Comparison of ENCODE assay signal across 8 cellular contexts in genomic region chr11:64233913-64234839, GRCh38. TPM values are rescaled to one million over a fixed set of nuclear protein-coding genes. Genes with fewer than 3 reads are reported as not detected.
A peak's percentile ranks its signal among the peaks of the same experiment; 100 is the strongest.
DNase-seq lines count a peak whose midpoint lies in the region; ATAC-seq and TF ChIP-seq lines count a peak whose summit lies in the region.

Gene VEGFB (plus strand): TSS chr11:64234584. CDS start chr11:64234834, 250 bp downstream.

- H3K4me3 Mint-ChIP-seq in CD14-positive monocyte (peak within 1 kb of the TSS; percentile 77 to 85), endodermal cell (peak within 1 kb of the TSS; percentile 68)
- peak within 1 kb of the TSS; percentile 94 for H3K4me3 Mint-ChIP-seq in stimulated activated memory B cell treated with anti-CD40 and anti-IgM and Interleukin-4, amounts not matched to agents 10 μg/mL and 1 μg/mL and 100 μg/mL, for 72 hours

- no peaks in the 10 kb centered on the region for H3K79me2 ChIP-seq in mesendoderm (ENCODE audit: control insufficient read depth, insufficient read depth, low read length)

- H3K27ac ChIP-seq in endodermal cell (ENCODE audit: low read depth, low read length) (no peak within 1 kb of the TSS), mesendoderm (ENCODE audit: low read depth, low read length) (no peak within 1 kb of the TSS)

- H2BK15ac ChIP-seq in mesendoderm (replicated peaks; ENCODE audit: low read depth): no peak within 1 kb of the TSS

- 3 to 12% methylated on average over 8 to 89 of the region's 107 CpGs for WGBS in endodermal cell (ENCODE audit: insufficient coverage in 1 of 2, insufficient read length in 1 of 2), 2 experiments
- WGBS in mesendoderm (ENCODE audit: extremely low coverage, insufficient coverage, low lambda C conversion rate): no CpG with 5 or more reads among the region's 107 CpGs

- peak within 1 kb of the TSS; percentile 81 for H3K18ac ChIP-seq in mesendoderm (ENCODE audit: low read length)

- H2BK5ac ChIP-seq in mesendoderm (ENCODE audit: low read length): no peak within 1 kb of the TSS

- H3K27me3 ChIP-seq in endodermal cell (ENCODE audit: control insufficient read depth, insufficient read depth, low read length, poor library complexity, severe bottlenecking) (no peaks in the 10 kb centered on the region), mesendoderm (ENCODE audit: insufficient read depth, low read length, poor library complexity) (no peaks in the 10 kb centered on the region)

- H3K4me1 Mint-ChIP-seq in CD14-positive monocyte: peaks cover 52% of the 10 kb centered on the region
- peaks cover 8% of the 10 kb centered on the region for H3K4me1 Mint-ChIP-seq in endodermal cell
- peaks cover 78% of the 10 kb centered on the region for H3K4me1 Mint-ChIP-seq in stimulated activated memory B cell treated with anti-CD40 and anti-IgM and Interleukin-4, amounts not matched to agents 10 μg/mL and 1 μg/mL and 100 μg/mL, for 72 hours

- H3K4me1 ChIP-seq in endodermal cell (ENCODE audit: control insufficient read depth, insufficient read depth, low read length) (no peaks in the 10 kb centered on the region), mesendoderm (ENCODE audit: control insufficient read depth, low read depth, low read length) (peaks cover 4% of the 10 kb centered on the region)

- POLR2A ChIA-PET in activated CD8-positive, alpha-beta memory T cell treated with anti-CD3 and anti-CD28 coated beads for 36 hours (lab: Charles Lee): interaction anchor here (0.6 to 1.7 kb wide), 3 partner anchors 11 to 48 kb away, joined by 4 to 7 read pairs (median 4); partner anchors contain the start of gene STIP1

- no peak within 1 kb of the TSS for H3K9ac ChIP-seq in endodermal cell (ENCODE audit: extremely low read depth, low read length, poor library complexity, severe bottlenecking)
- peak within 1 kb of the TSS; percentile 76 for H3K9ac ChIP-seq in mesendoderm (ENCODE audit: low read length)

- DNase-seq in CD14-positive monocyte (ENCODE audit: low spot score) (no peak), NCI-H2171 (lab: John Stamatoyannopoulos, UW) (peak; percentile 59), endodermal cell (peak; percentile 79), mesendoderm (no peak)

- ATAC-seq in GM21515 (IDR thresholded peaks at IDR 0.05; ENCODE audit: unreplicated experiment): peak; percentile 27
- ATAC-seq in stimulated activated memory B cell treated with anti-CD40 and anti-IgM and Interleukin-4, amounts not matched to agents 10 μg/mL and 1 μg/mL and 100 μg/mL, for 72 hours: peak; percentile 74
- ATAC-seq in HG03457 (IDR thresholded peaks at IDR 0.05; ENCODE audit: unreplicated experiment): no peak

- TF ChIP-seq CTCF in CD14-positive monocyte (IDR thresholded peaks at IDR 0.05): no peak
- peak; percentile 9 for TF ChIP-seq CTCF in endodermal cell (conservative IDR thresholded peaks at IDR 0.05)

- H3K27ac Mint-ChIP-seq in CD14-positive monocyte (peak within 1 kb of the TSS in 3 of 7 donors; percentile 25 to 45 (median 26)), endodermal cell (no peak within 1 kb of the TSS)
- peak within 1 kb of the TSS; percentile 99 for H3K27ac Mint-ChIP-seq in stimulated activated memory B cell treated with anti-CD40 and anti-IgM and Interleukin-4, amounts not matched to agents 10 μg/mL and 1 μg/mL and 100 μg/mL, for 72 hours

- CTCF ChIA-PET in activated CD8-positive, alpha-beta memory T cell treated with anti-CD3 and anti-CD28 coated beads for 36 hours (lab: Charles Lee): interaction anchor here (1.0 to 2.3 kb wide), 2 partner anchors 17 to 27 kb away, joined by 3 to 6 read pairs; partner anchors contain the start of genes FERMT3 and PLCB3

- no peak within 1 kb of the TSS for H2AK5ac ChIP-seq in mesendoderm (ENCODE audit: low read length)

- H3K4me3 ChIP-seq in endodermal cell (ENCODE audit: low read length) (peak within 1 kb of the TSS; percentile 83), mesendoderm (ENCODE audit: low read length) (peak within 1 kb of the TSS; percentile 31)

- peak within 1 kb of the TSS; percentile 28 for H4K8ac ChIP-seq in mesendoderm (ENCODE audit: low read depth, low read length)

- H3K36me3 Mint-ChIP-seq in CD14-positive monocyte (peaks cover 14 to 27% of the 10 kb centered on the region in 2 donors), endodermal cell (ENCODE audit: low read depth) (peaks cover 15% of the 10 kb centered on the region)
- peaks cover 32% of the 10 kb centered on the region for H3K36me3 Mint-ChIP-seq in stimulated activated memory B cell treated with anti-CD40 and anti-IgM and Interleukin-4, amounts not matched to agents 10 μg/mL and 1 μg/mL and 100 μg/mL, for 72 hours

- H3K23ac ChIP-seq in mesendoderm (ENCODE audit: low read length): no peak within 1 kb of the TSS

- H2BK120ac ChIP-seq in mesendoderm (ENCODE audit: low read depth, low read length): no peak within 1 kb of the TSS

- no peaks in the 10 kb centered on the region for H3K9me3 ChIP-seq in endodermal cell (ENCODE audit: control insufficient read depth, low read length)

- H3K27me3 Mint-ChIP-seq in CD14-positive monocyte (ENCODE audit: low read depth in 3 of 3) (peaks cover 11 to 21% (median 16%) of the 10 kb centered on the region in 3 donors), endodermal cell (ENCODE audit: insufficient read depth) (peaks cover 6% of the 10 kb centered on the region)
- no peaks in the 10 kb centered on the region for H3K27me3 Mint-ChIP-seq in stimulated activated memory B cell treated with anti-CD40 and anti-IgM and Interleukin-4, amounts not matched to agents 10 μg/mL and 1 μg/mL and 100 μg/mL, for 72 hours

- intact Hi-C loops in CD14-positive monocyte (cut with micrococcal nuclease): no loop called here

- peaks cover 0 to 8% (median 2%) of the 10 kb centered on the region in 7 donors for H3K9me3 Mint-ChIP-seq in CD14-positive monocyte
- H3K9me3 Mint-ChIP-seq in endodermal cell: no peaks in the 10 kb centered on the region
- no peaks in the 10 kb centered on the region for H3K9me3 Mint-ChIP-seq in stimulated activated memory B cell treated with anti-CD40 and anti-IgM and Interleukin-4, amounts not matched to agents 10 μg/mL and 1 μg/mL and 100 μg/mL, for 72 hours

- H3K4ac ChIP-seq in mesendoderm (ENCODE audit: low read depth, low read length): peak within 1 kb of the TSS; percentile 74

- H3K36me3 ChIP-seq in endodermal cell (ENCODE audit: control insufficient read depth, insufficient read depth, low read length): peaks cover 9% of the 10 kb centered on the region
- no peaks in the 10 kb centered on the region for H3K36me3 ChIP-seq in mesendoderm (ENCODE audit: control insufficient read depth, insufficient read depth, low read length)

- no peaks in the 10 kb centered on the region for H3K79me1 ChIP-seq in mesendoderm (ENCODE audit: low read length)

- H4K5ac ChIP-seq in mesendoderm (ENCODE audit: low read length): no peak within 1 kb of the TSS

- H3K4me2 ChIP-seq in mesendoderm (ENCODE audit: low read length): peak within 1 kb of the TSS; percentile 45

- H3K56ac ChIP-seq in mesendoderm (ENCODE audit: low read length): peak within 1 kb of the TSS; percentile 84

RNA-seq across cellular contexts. Expression of gene VEGFB, which starts in this region (rescaled TPM):
- under 1 TPM in 1 of 2 donors, not detected in 1; 0.40 TPM for polyA plus RNA-seq in CD14-positive monocyte
- 10 to 100 TPM; 83.0 to 86.8 TPM for total RNA-seq in activated CD8-positive, alpha-beta memory T cell treated with anti-CD3 and anti-CD28 coated beads for 36 hours
- 10 to 100 TPM; 58.9 to 78.4 TPM for total RNA-seq in endodermal cell
- 54.9 TPM for polyA plus RNA-seq in endodermal cell (2013, experiment 1 of 2)
- 58.4 TPM for polyA plus RNA-seq in endodermal cell (2013, experiment 2 of 2)
- 14.3 TPM for polyA plus RNA-seq in mesendoderm (2013, experiment 1 of 2)
- 15.5 TPM for polyA plus RNA-seq in mesendoderm (2013, experiment 2 of 2)

Comparison
In these comparisons a context has a peak if more than half of its experiments do, and no peak if none do; other contexts are left out.
1. DNase-seq: peak in NCI-H2171 (single experiment) and endodermal cell (single experiment); none in CD14-positive monocyte (single experiment) and mesendoderm (single experiment).
2. Peak in every context shown above with its lines, with median percentiles within 50 percentile points of each other: H3K4me3 Mint-ChIP-seq.